In genomic region chr3:83034806-83035703, GRCh38 we compare ENCODE assay signal across 15 cellular contexts.
A peak's percentile ranks its signal among the peaks of the same experiment; 100 is the strongest.
DNase-seq lines count a peak whose midpoint lies in the region; ATAC-seq, FAIRE-seq and TF ChIP-seq lines count a peak whose summit lies in the region.
"Had no signal": no experiment of that assay in that cellular context is flagged by ENCODE, and none has a peak within 500 bp of the region (broad histone marks: within the 10 kb centered on the region; RNA-seq: fewer than 3 reads in every experiment).

No MANE protein-coding gene starts in this region.

- DNase-seq in D341Med (ENCODE audit: low spot score) (peak; percentile 11), H7 (peak; percentile 1), kidney (peak; percentile 60), spleen (peak; percentile 70)
- no peak for DNase-seq in activated naive CD4-positive, alpha-beta T cell treated with anti-CD3 and anti-CD28 coated beads, Interleukin-2, amount 50 U/mL, for 16 hours
- no peak for DNase-seq in CD4-positive, alpha-beta memory T cell
- DNase-seq: BE2C, DMS 273 treated with DMSO at 0.1 percent for 48 hours, Karpas-422, NCI-H2029, NCI-H2171 treated with DMSO at 0.1 percent for 48 hours, NCI-H510A, NCI-H82 had no signal

- no peak overlapping the region for H3K9ac ChIP-seq in kidney (ENCODE audit: low read length in 2 of 2)

- CTCF ChIA-PET in CD4-positive, alpha-beta memory T cell (lab: Charles Lee; ENCODE audit: partially characterized antibody) = no interaction called here

- intact Hi-C loops in kidney (cut with DNase I) (no loop called here), spleen (cut with DNase I; ENCODE audit: low total_unique reads) (no loop called here)
- intact Hi-C loops in CD4-positive, alpha-beta memory T cell (cut with micrococcal nuclease) = no loop called here

- H3K27ac Mint-ChIP-seq in CD4-positive, alpha-beta memory T cell = no peak overlapping the region

- H3K36me3 Mint-ChIP-seq in CD4-positive, alpha-beta memory T cell = no peaks in the 10 kb centered on the region

- H3K9me3 Mint-ChIP-seq in CD4-positive, alpha-beta memory T cell = peaks cover 1 to 13% (median 7%) of the 10 kb centered on the region in 8 donors

- no peak for TF ChIP-seq POLR2A in spleen (IDR thresholded peaks at IDR 0.05)

- H3K36me3 ChIP-seq in H7 (replicated peaks; ENCODE audit: control insufficient read depth, insufficient read depth, low read length) (no peaks in the 10 kb centered on the region), kidney (ENCODE audit: control insufficient read depth in 1 of 2, insufficient read depth in 2 of 2, low read length in 2 of 2) (no peaks in the 10 kb centered on the region), spleen (no peaks in the 10 kb centered on the region)
- H3K36me3 ChIP-seq in CD4-positive, alpha-beta memory T cell (ENCODE audit: insufficient read depth, low read length) = no peaks in the 10 kb centered on the region
- H3K36me3 ChIP-seq: BE2C had no signal

- H3K27me3 ChIP-seq in H7 (ENCODE audit: control insufficient read depth, insufficient read depth, low read length) (no peaks in the 10 kb centered on the region), spleen (replicated peaks in 1 of 7) (no peaks in the 10 kb centered on the region)
- H3K27me3 ChIP-seq in CD4-positive, alpha-beta memory T cell (ENCODE audit: insufficient read depth, low read length) = no peaks in the 10 kb centered on the region
- H3K27me3 ChIP-seq: BE2C had no signal

- H3K4me3 Mint-ChIP-seq in CD4-positive, alpha-beta memory T cell = no peak overlapping the region

- H3K27me3 Mint-ChIP-seq in CD4-positive, alpha-beta memory T cell = no peaks in the 10 kb centered on the region

- H3K27ac ChIP-seq in kidney (ENCODE audit: low read depth in 2 of 2, low read length in 2 of 2) (no peak overlapping the region), spleen (no peak overlapping the region)
- H3K27ac ChIP-seq in CD4-positive, alpha-beta memory T cell (ENCODE audit: low read depth, low read length) = no peak overlapping the region

- TF ChIP-seq CTCF in kidney (IDR thresholded peaks at IDR 0.05; ENCODE audit: borderline replicate concordance, extremely low read depth, insufficient read depth) = no peak
- TF ChIP-seq CTCF in spleen (IDR thresholded peaks at IDR 0.05 in 8 of 11, conservative IDR thresholded peaks at IDR 0.05 in 3 of 11) = no peak

- POLR2A ChIA-PET in CD4-positive, alpha-beta memory T cell (lab: Charles Lee; ENCODE audit: partially characterized antibody) = no interaction called here

- H3K4me1 Mint-ChIP-seq in CD4-positive, alpha-beta memory T cell = no peaks in the 10 kb centered on the region

- no peak overlapping the region for H3K4me3 ChIP-seq in H7 (ENCODE audit: insufficient read depth, low read depth, low read length)
- H3K4me3 ChIP-seq in kidney (ENCODE audit: low read length in 2 of 2) = no peak overlapping the region
- H3K4me3 ChIP-seq in spleen = no peak overlapping the region
- no peak overlapping the region for H3K4me3 ChIP-seq in CD4-positive, alpha-beta memory T cell (ENCODE audit: low read length in 2 of 2)

- no peak for FAIRE-seq in kidney (lab: Jason Lieb, UNC)
- FAIRE-seq: H54 had no signal

- H3K9me3 ChIP-seq in kidney (ENCODE audit: control insufficient read depth in 1 of 2, low read length in 2 of 2) (peaks cover 0 to 4% of the 10 kb centered on the region in 2 donors), spleen (peaks cover 0 to 14% (median 2%) of the 10 kb centered on the region in 8 donors)
- H3K9me3 ChIP-seq in CD4-positive, alpha-beta memory T cell (ENCODE audit: control insufficient read depth in 1 of 2, low read length in 2 of 2) = no peaks in the 10 kb centered on the region
- H3K9me3 ChIP-seq: BE2C had no signal

- ATAC-seq in HG03520 (IDR thresholded peaks at IDR 0.05; ENCODE audit: unreplicated experiment) = no peak

- 74 to 94% (median 89%) methylated on average over 6 to 16 of the region's 16 CpGs for WGBS in spleen, 5 donors

- H3K4me1 ChIP-seq in kidney (ENCODE audit: control insufficient read depth in 1 of 2, insufficient read depth in 1 of 2, low read depth in 1 of 2, low read length in 2 of 2) (no peaks in the 10 kb centered on the region), spleen (no peaks in the 10 kb centered on the region)
- no peaks in the 10 kb centered on the region for H3K4me1 ChIP-seq in CD4-positive, alpha-beta memory T cell (ENCODE audit: insufficient read depth, low read length)
- H3K4me1 ChIP-seq: BE2C had no signal

Comparison
In these comparisons a context has a peak if more than half of its experiments do, and no peak if none do; other contexts are left out.
1. DNase-seq: peak in D341Med (single experiment), H7 (single experiment), kidney (single experiment) and spleen (single experiment); none in activated naive CD4-positive, alpha-beta T cell treated with anti-CD3 and anti-CD28 coated beads, Interleukin-2, amount 50 U/mL, for 16 hours (single experiment) and CD4-positive, alpha-beta memory T cell (0 of 5).